9 cellular contexts compared by ENCODE assay signal in genomic region chr2:113283704-113284284, GRCh38. TPM values are rescaled to one million over a fixed set of nuclear protein-coding genes. Genes with fewer than 3 reads are reported as not detected.
DNase-seq lines count a peak whose midpoint lies in the region; ATAC-seq and TF ChIP-seq lines count a peak whose summit lies in the region.
"Had no signal": no experiment of that assay in that cellular context is flagged by ENCODE, and none has a peak within 500 bp of the region (broad histone marks: within the 10 kb centered on the region; RNA-seq: fewer than 3 reads in every experiment).

No MANE protein-coding gene starts in this region.

- H3K27me3 ChIP-seq in Caco-2 (replicated peaks; ENCODE audit: control insufficient read depth, insufficient read depth, low read length) = no peaks in the 10 kb centered on the region
- no peaks in the 10 kb centered on the region for H3K27me3 ChIP-seq in RWPE2 (ENCODE audit: insufficient read depth, poor library complexity, severe bottlenecking)
- peaks cover 16% of the 10 kb centered on the region for H3K27me3 ChIP-seq in trophoblast cell (ENCODE audit: insufficient read depth, low read length)

- H3K4me1 Mint-ChIP-seq in Caco-2 (ENCODE audit: low read depth, unreplicated experiment) = peaks cover 30% of the 10 kb centered on the region
- no peaks in the 10 kb centered on the region for H3K4me1 Mint-ChIP-seq in effector memory CD8-positive, alpha-beta T cell (ENCODE audit: low read depth in 2 of 2)

- no peak overlapping the region for H3K4me2 ChIP-seq in trophoblast cell (ENCODE audit: low read length)

- H2AK5ac ChIP-seq in trophoblast cell (ENCODE audit: low read length) = no peak overlapping the region

- CTCF ChIA-PET in Caco-2 (lab: Charles Lee) = interaction anchor here (0.6 to 0.9 kb wide), 5 partner anchors 27 to 146 kb away, joined by 3 read pairs; no protein-coding TSS in a partner anchor

- DNase-seq in Caco-2 (peak in 1 of 2 experiments; percentile 58), RWPE2 (ENCODE audit: low spot score) (peak; percentile 96), fibroblast of villous mesenchyme (ENCODE audit: low read depth) (peak; percentile 79), trophoblast cell (peak; percentile 95 to 96)
- DNase-seq in effector memory CD8-positive, alpha-beta T cell = no peak

- no peak overlapping the region for H2BK12ac ChIP-seq in trophoblast cell (ENCODE audit: low read length)

- no peak overlapping the region for H3K4ac ChIP-seq in trophoblast cell (ENCODE audit: low read depth, low read length)

- no peaks in the 10 kb centered on the region for H3K27me3 Mint-ChIP-seq in Caco-2 (ENCODE audit: insufficient read depth, unreplicated experiment)
- peaks cover 31 to 67% of the 10 kb centered on the region in 2 donors for H3K27me3 Mint-ChIP-seq in effector memory CD8-positive, alpha-beta T cell

- peaks cover 25% of the 10 kb centered on the region for H3K4me1 ChIP-seq in Caco-2
- peaks cover 28% of the 10 kb centered on the region for H3K4me1 ChIP-seq in RWPE2 (ENCODE audit: insufficient read depth, poor library complexity, severe bottlenecking)
- no peaks in the 10 kb centered on the region for H3K4me1 ChIP-seq in trophoblast cell (ENCODE audit: control insufficient read depth in 1 of 2, insufficient read depth in 2 of 2, low read length in 2 of 2)

- BruUV-seq in Caco-2 (replicated peaks; lab: Mats Ljungman, UMichigan) = no TSS peak

- intact Hi-C loops in Caco-2 (cut with micrococcal nuclease; ENCODE audit: unreplicated experiment) = loop anchor here (1.0 to 2.0 kb wide), 3 partner anchors 34 to 79 kb away; no protein-coding TSS in a partner anchor

- TF ChIP-seq CTCF in Caco-2 (IDR thresholded peaks at IDR 0.05; ENCODE audit: insufficient read depth in 1 of 2, low read depth in 1 of 2, low read length in 1 of 2, severe bottlenecking in 1 of 2, unreplicated experiment in 1 of 2) = no peak
- no peak for TF ChIP-seq CTCF in RWPE2 (IDR thresholded peaks at IDR 0.05; ENCODE audit: poor library complexity, severe bottlenecking)
- TF ChIP-seq CTCF in fibroblast of villous mesenchyme (IDR thresholded peaks at IDR 0.05; ENCODE audit: insufficient read depth, low read depth, low read length) = no peak

- H3K18ac ChIP-seq in trophoblast cell (ENCODE audit: low read length) = no peak overlapping the region

- H4K8ac ChIP-seq in trophoblast cell (ENCODE audit: low read depth, low read length) = no peak overlapping the region

- ATAC-seq in RWPE2 (ENCODE audit: low read depth) = peak; percentile 97
- ATAC-seq in HG03095 (IDR thresholded peaks at IDR 0.05; ENCODE audit: unreplicated experiment) = no peak
- ATAC-seq in HG02642 (IDR thresholded peaks at IDR 0.05; ENCODE audit: poor library complexity, unreplicated experiment) = no peak
- ATAC-seq in GM18909 (IDR thresholded peaks at IDR 0.05; ENCODE audit: poor library complexity, unreplicated experiment) = no peak
- ATAC-seq in effector memory CD8-positive, alpha-beta T cell (replicated peaks) = no peak
- ATAC-seq: activated CD4-positive, CD25-positive, alpha-beta regulatory T cell treated with anti-CD3 and anti-CD28 coated beads, Interleukin-2, amount 50 U/mL, for 24 hours had no signal

- H3K79me2 ChIP-seq in trophoblast cell (ENCODE audit: control insufficient read depth, insufficient read depth, low read length, poor library complexity) = no peaks in the 10 kb centered on the region

- POLR2A ChIA-PET in Caco-2 (lab: Charles Lee) = interaction anchor here (0.6 kb wide), 1 partner anchor 9 kb away, joined by 5 read pairs; no protein-coding TSS in a partner anchor

- H3K23ac ChIP-seq in trophoblast cell (ENCODE audit: low read length) = no peak overlapping the region

- H3K9ac ChIP-seq in trophoblast cell (ENCODE audit: low read length) = no peak overlapping the region

- H3K9me3 ChIP-seq in Caco-2 (no peaks in the 10 kb centered on the region), RWPE2 (ENCODE audit: severe bottlenecking) (no peaks in the 10 kb centered on the region), trophoblast cell (ENCODE audit: insufficient read depth, low read depth, low read length) (no peaks in the 10 kb centered on the region)

- no peak overlapping the region for H2BK120ac ChIP-seq in trophoblast cell (ENCODE audit: insufficient read depth, low read length, poor library complexity)

- H3K79me1 ChIP-seq in trophoblast cell (ENCODE audit: low read length) = no peaks in the 10 kb centered on the region

- H4K91ac ChIP-seq in trophoblast cell (ENCODE audit: low read depth, low read length) = no peak overlapping the region

- no peak overlapping the region for H2AFZ ChIP-seq in trophoblast cell (ENCODE audit: insufficient read depth, low read length, poor library complexity)

- no peak overlapping the region for H3K4me3 Mint-ChIP-seq in Caco-2 (ENCODE audit: unreplicated experiment)
- no peak overlapping the region for H3K4me3 Mint-ChIP-seq in effector memory CD8-positive, alpha-beta T cell

- no peaks in the 10 kb centered on the region for H3K9me3 Mint-ChIP-seq in Caco-2 (ENCODE audit: unreplicated experiment)
- no peaks in the 10 kb centered on the region for H3K9me3 Mint-ChIP-seq in effector memory CD8-positive, alpha-beta T cell

- H4K12ac ChIP-seq in trophoblast cell (ENCODE audit: low read depth, low read length) = no peak overlapping the region

- H3K4me3 ChIP-seq in Caco-2 (ENCODE audit: low read depth, low read length) (no peak overlapping the region), RWPE2 (ENCODE audit: severe bottlenecking) (no peak overlapping the region), fibroblast of villous mesenchyme (ENCODE audit: low read depth, low read length) (no peak overlapping the region), trophoblast cell (ENCODE audit: low read depth, low read length) (no peak overlapping the region)

- peak overlapping the region; percentile 59 for H3K27ac Mint-ChIP-seq in Caco-2 (ENCODE audit: unreplicated experiment)
- no peak overlapping the region for H3K27ac Mint-ChIP-seq in effector memory CD8-positive, alpha-beta T cell

- no CpG with 5 or more reads among the region's 3 CpGs for WGBS in trophoblast cell (ENCODE audit: extremely low coverage, insufficient coverage, insufficient read length)

- H3K36me3 ChIP-seq in Caco-2 (ENCODE audit: control insufficient read depth, insufficient read depth, low read length) (no peaks in the 10 kb centered on the region), RWPE2 (ENCODE audit: low read depth) (no peaks in the 10 kb centered on the region), trophoblast cell (ENCODE audit: control insufficient read depth in 1 of 2, insufficient read depth in 2 of 2, low read length in 2 of 2) (no peaks in the 10 kb centered on the region)

- no peak overlapping the region for H3K14ac ChIP-seq in trophoblast cell (ENCODE audit: low read length)

- no peak overlapping the region for H2BK5ac ChIP-seq in trophoblast cell (ENCODE audit: low read depth, low read length, poor library complexity)

- peak overlapping the region; percentile 98 for H3K27ac ChIP-seq in RWPE2 (ENCODE audit: poor library complexity, severe bottlenecking)
- no peak overlapping the region for H3K27ac ChIP-seq in trophoblast cell (ENCODE audit: low read depth, low read length)

- H3K36me3 Mint-ChIP-seq in Caco-2 (ENCODE audit: insufficient read depth, unreplicated experiment) = no peaks in the 10 kb centered on the region
- H3K36me3 Mint-ChIP-seq in effector memory CD8-positive, alpha-beta T cell (ENCODE audit: insufficient read depth) = no peaks in the 10 kb centered on the region

RNA-seq across cellular contexts. Expression of gene PAX8, which starts 5.1 kb away (rescaled TPM):
- total RNA-seq in Caco-2 (2022) (7.5 and 7.7 TPM in 2 replicates), fibroblast of villous mesenchyme (1.3 and 1.9 TPM in 2 replicates)
- polyA plus RNA-seq in trophoblast cell (2013) = not detected in 2 replicates

Comparison
In these comparisons a context has a peak if more than half of its experiments do, and no peak if none do; other contexts are left out.
1. DNase-seq: peak in RWPE2 (single experiment), fibroblast of villous mesenchyme (single experiment) and trophoblast cell (2 of 2); none in effector memory CD8-positive, alpha-beta T cell (0 of 3).